15 cellular contexts compared by ENCODE assay signal in the genomic region with DNA sequence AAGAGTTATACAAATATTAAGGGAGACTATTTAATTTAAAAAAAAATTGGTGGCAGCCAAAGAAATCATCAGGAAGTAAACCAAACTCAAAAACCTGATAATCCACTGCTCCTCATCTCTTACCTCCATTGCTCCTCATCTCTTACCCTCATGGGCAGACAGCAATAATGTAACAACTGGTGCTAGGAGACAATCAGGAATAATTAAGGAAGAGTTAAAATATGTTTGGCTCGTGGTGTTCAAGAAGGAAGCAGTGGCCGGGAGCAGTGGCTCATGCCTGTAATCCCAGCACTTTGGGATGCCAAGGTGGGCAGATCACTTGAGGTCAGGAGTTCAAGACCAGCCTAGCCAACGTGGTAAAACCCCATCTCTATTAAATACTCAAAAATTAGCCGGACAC. TPM values are rescaled to one million over a fixed set of nuclear protein-coding genes. Genes with fewer than 3 reads are reported as not detected.
DNase-seq lines count a peak whose midpoint lies in the region; ATAC-seq, FAIRE-seq and TF ChIP-seq lines count a peak whose summit lies in the region.
"Had no signal": no experiment of that assay in that cellular context is flagged by ENCODE, and none has a peak within 500 bp of the region (broad histone marks: within the 10 kb centered on the region; RNA-seq: fewer than 3 reads in every experiment).

No MANE protein-coding gene starts in this region.

- H3K4me1 Mint-ChIP-seq in activated T-helper 17 cell treated with anti-CD3 and anti-CD28 coated beads, Interleukin-2, amount 50 U/mL, for 72 hours = peaks cover 62% of the 10 kb centered on the region
- peaks cover 40% of the 10 kb centered on the region for H3K4me1 Mint-ChIP-seq in endothelial cell (ENCODE audit: unreplicated experiment)
- H3K4me1 Mint-ChIP-seq in stimulated activated effector memory CD8-positive, alpha-beta T cell treated with anti-CD3 and anti-CD28 coated beads, Interleukin-12 subunit alpha, Interleukin-12 subunit beta, amount 100 ng/mL, for 72 hours = peaks cover 78% of the 10 kb centered on the region

- FAIRE-seq in GM12891 (lab: Jason Lieb, UNC) = no peak
- FAIRE-seq: H1 had no signal

- peaks cover 0 to 69% of the 10 kb centered on the region in 2 donors for H3K4me1 ChIP-seq in left lung

- DNase-seq in endothelial cell (ENCODE audit: low spot score) (no peak), GM12891 (ENCODE audit: insufficient read length, low spot score) (no peak), left lung (no peak)
- DNase-seq in stimulated activated effector memory CD8-positive, alpha-beta T cell treated with anti-CD3 and anti-CD28 coated beads, Interleukin-12 subunit alpha, Interleukin-12 subunit beta, amount 100 ng/mL, for 72 hours (ENCODE audit: low spot score in 2 of 2) = no peak
- DNase-seq: 8988T; Calu3; CD8-positive, alpha-beta T cell; DMS79 treated with DMSO at 0.1 percent for 48 hours; GF-D8; H9 had no signal

- peaks cover 77% of the 10 kb centered on the region for H3K36me3 Mint-ChIP-seq in activated T-helper 17 cell treated with anti-CD3 and anti-CD28 coated beads, Interleukin-2, amount 50 U/mL, for 72 hours (ENCODE audit: low read depth)
- H3K36me3 Mint-ChIP-seq in endothelial cell (ENCODE audit: low read depth, unreplicated experiment) = no peaks in the 10 kb centered on the region
- H3K36me3 Mint-ChIP-seq in stimulated activated effector memory CD8-positive, alpha-beta T cell treated with anti-CD3 and anti-CD28 coated beads, Interleukin-12 subunit alpha, Interleukin-12 subunit beta, amount 100 ng/mL, for 72 hours = peaks cover 69% of the 10 kb centered on the region

- no peak for ATAC-seq in activated T-helper 17 cell treated with anti-CD3 and anti-CD28 coated beads, Interleukin-2, amount 50 U/mL, for 72 hours (replicated peaks)
- ATAC-seq in stimulated activated effector memory CD8-positive, alpha-beta T cell treated with anti-CD3 and anti-CD28 coated beads, Interleukin-12 subunit alpha, Interleukin-12 subunit beta, amount 100 ng/mL, for 72 hours = no peak
- ATAC-seq in HG03520 (IDR thresholded peaks at IDR 0.05; ENCODE audit: unreplicated experiment) = no peak
- ATAC-seq in left lung = no peak
- ATAC-seq: CD8-positive, alpha-beta T cell had no signal

- intact Hi-C loops in left lung (cut with DNase I) = no loop called here

- H3K27ac Mint-ChIP-seq in activated T-helper 17 cell treated with anti-CD3 and anti-CD28 coated beads, Interleukin-2, amount 50 U/mL, for 72 hours = peak overlapping the region; percentile 69
- H3K27ac Mint-ChIP-seq in endothelial cell (ENCODE audit: unreplicated experiment) = peak overlapping the region; percentile 16
- peak overlapping the region; percentile 72 for H3K27ac Mint-ChIP-seq in stimulated activated effector memory CD8-positive, alpha-beta T cell treated with anti-CD3 and anti-CD28 coated beads, Interleukin-12 subunit alpha, Interleukin-12 subunit beta, amount 100 ng/mL, for 72 hours
- H3K27ac Mint-ChIP-seq: CD8-positive, alpha-beta T cell; H9 had no signal

- H3K27me3 Mint-ChIP-seq in activated T-helper 17 cell treated with anti-CD3 and anti-CD28 coated beads, Interleukin-2, amount 50 U/mL, for 72 hours = no peaks in the 10 kb centered on the region
- peaks cover 5% of the 10 kb centered on the region for H3K27me3 Mint-ChIP-seq in endothelial cell (ENCODE audit: unreplicated experiment)

- H3K36me3 ChIP-seq in left lung = no peaks in the 10 kb centered on the region
- H3K36me3 ChIP-seq: BLaER1 had no signal

- H3K9me3 ChIP-seq in left lung = no peaks in the 10 kb centered on the region
- H3K9me3 ChIP-seq: BLaER1 had no signal

- peak overlapping the region; percentile 44 for H3K27ac ChIP-seq in C4-2B
- H3K27ac ChIP-seq in left lung = no peak overlapping the region
- H3K27ac ChIP-seq: BLaER1 had no signal

- no peaks in the 10 kb centered on the region for H3K9me3 Mint-ChIP-seq in activated T-helper 17 cell treated with anti-CD3 and anti-CD28 coated beads, Interleukin-2, amount 50 U/mL, for 72 hours
- H3K9me3 Mint-ChIP-seq in endothelial cell (ENCODE audit: unreplicated experiment) = no peaks in the 10 kb centered on the region
- no peaks in the 10 kb centered on the region for H3K9me3 Mint-ChIP-seq in stimulated activated effector memory CD8-positive, alpha-beta T cell treated with anti-CD3 and anti-CD28 coated beads, Interleukin-12 subunit alpha, Interleukin-12 subunit beta, amount 100 ng/mL, for 72 hours
- H3K9me3 Mint-ChIP-seq: CD8-positive, alpha-beta T cell; H9 had no signal

- no peaks in the 10 kb centered on the region for H3K27me3 ChIP-seq in left lung
- H3K27me3 ChIP-seq: BLaER1 had no signal

- TF ChIP-seq CTCF in C4-2B (conservative IDR thresholded peaks at IDR 0.05) = no peak
- no peak for TF ChIP-seq CTCF in endothelial cell (IDR thresholded peaks at IDR 0.05; ENCODE audit: unreplicated experiment)
- no peak for TF ChIP-seq CTCF in left lung (IDR thresholded peaks at IDR 0.05)

- no peak overlapping the region for H3K4me3 Mint-ChIP-seq in activated T-helper 17 cell treated with anti-CD3 and anti-CD28 coated beads, Interleukin-2, amount 50 U/mL, for 72 hours
- H3K4me3 Mint-ChIP-seq in endothelial cell (ENCODE audit: unreplicated experiment) = no peak overlapping the region
- H3K4me3 Mint-ChIP-seq in stimulated activated effector memory CD8-positive, alpha-beta T cell treated with anti-CD3 and anti-CD28 coated beads, Interleukin-12 subunit alpha, Interleukin-12 subunit beta, amount 100 ng/mL, for 72 hours = no peak overlapping the region
- H3K4me3 Mint-ChIP-seq: CD8-positive, alpha-beta T cell; H9 had no signal

- no peak for TF ChIP-seq POLR2A in GM12891 (IDR thresholded peaks at IDR 0.05; ENCODE audit: low read depth, low read length)

- no peak overlapping the region for H3K4me3 ChIP-seq in left lung
- H3K4me3 ChIP-seq: BLaER1 had no signal

TF ChIP-seq in GM12891, 5 proteins besides CTCF, POLR2A, EP300 and RAD21:
- TF ChIP-seq SPI1 (IDR thresholded peaks at IDR 0.05; ENCODE audit: low read depth, low read length) = no peak
- no peak for TF ChIP-seq TAF1 (IDR thresholded peaks at IDR 0.05; ENCODE audit: low read depth, low read length)
- no peak for TF ChIP-seq POU2F2 (IDR thresholded peaks at IDR 0.05; ENCODE audit: low read depth, low read length)
- no peak for TF ChIP-seq PAX5 (IDR thresholded peaks at IDR 0.05; ENCODE audit: insufficient read depth, low read length, severe bottlenecking)

RNA-seq across cellular contexts. Expression of a gene that starts 18.1 kb away (rescaled TPM):
- total RNA-seq in activated T-helper 17 cell treated with anti-CD3 and anti-CD28 coated beads, Interleukin-2, amount 50 U/mL, for 72 hours = 10 to 100 TPM; 42.2 to 93.3 TPM
- total RNA-seq in endothelial cell (ENCODE audit: unreplicated experiment) (16.7 TPM), left lung (10 to 100 TPM; 39.0 to 45.0 TPM)
- polyA plus RNA-seq in GM12891 (2012; ENCODE audit: low read depth, missing spikeins) = 2.2 TPM

Comparison
In these comparisons a context has a peak if more than half of its experiments do, and no peak if none do; other contexts are left out.
1. H3K27ac Mint-ChIP-seq: peak in every context shown above with its lines; median percentile 72 in stimulated activated effector memory CD8-positive, alpha-beta T cell treated with anti-CD3 and anti-CD28 coated beads, Interleukin-12 subunit alpha, Interleukin-12 subunit beta, amount 100 ng/mL, for 72 hours; 69 in activated T-helper 17 cell treated with anti-CD3 and anti-CD28 coated beads, Interleukin-2, amount 50 U/mL, for 72 hours; 16 in endothelial cell.